19 cellular contexts compared by ENCODE assay signal in the genomic region with DNA sequence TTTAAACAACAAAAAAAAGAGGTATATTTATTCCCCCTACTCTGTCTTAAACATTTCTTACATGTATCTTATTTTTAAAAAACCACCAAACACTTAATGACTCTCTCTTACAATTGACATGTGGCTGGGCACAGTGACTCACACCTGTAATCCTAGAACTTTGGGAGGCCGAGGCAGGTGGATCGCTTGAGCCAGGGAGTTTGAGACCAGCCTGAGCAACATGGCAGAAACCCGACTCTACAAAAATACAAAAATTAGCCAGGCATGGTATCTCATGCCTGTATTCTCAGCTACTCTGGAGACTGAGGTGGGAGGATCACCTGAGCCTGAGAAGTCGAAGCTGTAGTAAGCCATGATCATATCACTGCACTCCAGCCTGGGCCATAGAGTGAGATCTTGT.
"Had no signal": no experiment of that assay in that cellular context is flagged by ENCODE, and none has a peak within 500 bp of the region (broad histone marks: within the 10 kb centered on the region; RNA-seq: fewer than 3 reads in every experiment).

No MANE protein-coding gene starts in this region.

- H3K36me3 ChIP-seq: heart left ventricle, left lung, neutrophil, sigmoid colon, stomach, thoracic aorta, transverse colon had no signal

- H3K4me3 Mint-ChIP-seq: naive thymus-derived CD4-positive, alpha-beta T cell had no signal

- H3K27me3 ChIP-seq: dorsolateral prefrontal cortex, heart left ventricle, left lung, neutrophil, sigmoid colon, stomach, transverse colon had no signal

- H3K4me3 ChIP-seq: heart left ventricle, left lung, lung, sigmoid colon, skin epidermis, stomach, thoracic aorta, transverse colon had no signal

- H3K4me1 ChIP-seq: heart left ventricle, left lung, sigmoid colon had no signal

- H3K4me1 Mint-ChIP-seq: naive thymus-derived CD4-positive, alpha-beta T cell had no signal

- H3K9me3 ChIP-seq: left lung, neutrophil, sigmoid colon, stomach, thoracic aorta, transverse colon had no signal

- DNase-seq: cortex of kidney; dorsolateral prefrontal cortex; effector CD8-positive, alpha-beta T cell; heart left ventricle; hippocampal formation; kidney glomerular epithelial cell; left lung; mesendoderm; naive thymus-derived CD4-positive, alpha-beta T cell; posterior cingulate gyrus; sigmoid colon; stimulated activated naive CD4-positive, alpha-beta T cell; stomach; substantia nigra; transverse colon had no signal

- H3K27ac ChIP-seq: dorsolateral prefrontal cortex, heart left ventricle, left lung, neutrophil, sigmoid colon, skin epidermis, thoracic aorta, transverse colon had no signal

- H3K27ac Mint-ChIP-seq: naive thymus-derived CD4-positive, alpha-beta T cell had no signal
